Comparison of ENCODE assay signal across 8 cellular contexts in the genomic region with DNA sequence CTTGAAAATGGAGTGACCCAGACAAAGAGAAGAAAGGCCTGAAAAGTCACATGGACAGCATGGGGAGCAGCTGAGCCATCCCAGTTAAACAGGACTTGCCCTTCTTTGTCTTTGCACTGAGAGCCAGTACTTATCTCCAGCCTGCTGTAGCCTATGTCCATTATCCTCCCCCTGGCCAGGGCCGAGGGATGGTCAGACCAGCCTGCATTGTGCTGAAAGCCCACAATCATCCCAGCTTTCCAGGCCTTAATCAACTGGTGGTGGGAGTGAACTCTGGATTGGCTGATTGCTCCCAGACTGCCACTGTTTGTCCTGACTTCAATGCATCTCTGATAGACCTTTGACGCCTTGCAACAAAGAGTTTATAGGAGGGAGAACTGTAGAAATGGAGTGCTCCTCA.
"Had no signal": no experiment of that assay in that cellular context is flagged by ENCODE, and none has a peak within 500 bp of the region (broad histone marks: within the 10 kb centered on the region; RNA-seq: fewer than 3 reads in every experiment).

No MANE protein-coding gene starts in this region.

- H3K27ac ChIP-seq: HL-60 had no signal

- ATAC-seq: GM23338, HCT116, K562 had no signal

- FAIRE-seq: K562 had no signal

- H3K4me3 Mint-ChIP-seq: GM23338, HFFc6 had no signal

- H2AFZ ChIP-seq: GM23338 had no signal

- H3K27ac Mint-ChIP-seq: GM23338, HFFc6 had no signal

- DNase-seq: H7, HFFc6, IMR-90 had no signal

- H3K4me3 ChIP-seq: GM23338, HAP-1, K562 had no signal

- H3K9me3 Mint-ChIP-seq: GM23338 had no signal

- H3K36me3 ChIP-seq: HAP-1 had no signal

- H3K4me2 ChIP-seq: GM23338 had no signal
